ENCODE assay signal across 9 cellular contexts in genomic region chr1:115727706-115728249, GRCh38. TPM values are rescaled to one million over a fixed set of nuclear protein-coding genes. Genes with fewer than 3 reads are reported as not detected.
DNase-seq lines count a peak whose midpoint lies in the region; ATAC-seq and TF ChIP-seq lines count a peak whose summit lies in the region.
"Had no signal": no experiment of that assay in that cellular context is flagged by ENCODE, and none has a peak within 500 bp of the region (broad histone marks: within the 10 kb centered on the region; RNA-seq: fewer than 3 reads in every experiment).

No MANE protein-coding gene starts in this region.

- no peaks in the 10 kb centered on the region for H3K36me3 Mint-ChIP-seq in type B pancreatic cell
- H3K36me3 Mint-ChIP-seq: activated naive CD4-positive, alpha-beta T cell treated with anti-CD3 and anti-CD28 coated beads, Interleukin-2, amount 50 U/mL, for 24 hours had no signal

- no peak overlapping the region for H3K4me3 ChIP-seq in cardiac fibroblast (replicated peaks in 1 of 2; ENCODE audit: low read depth in 2 of 2, low read length in 2 of 2)
- H3K4me3 ChIP-seq in lower leg skin (ENCODE audit: low read depth, poor library complexity, severe bottlenecking), result no peak overlapping the region

- TF ChIP-seq POLR2A in lower leg skin (IDR thresholded peaks at IDR 0.05), result no peak

- intact Hi-C loops in lower leg skin (cut with DNase I; ENCODE audit: low total_unique reads), result no loop called here

- 40 to 59% methylated on average over 7 of the region's 7 CpGs for WGBS in lower leg skin, 2 donors

- no peaks in the 10 kb centered on the region for H3K9me3 Mint-ChIP-seq in type B pancreatic cell
- H3K9me3 Mint-ChIP-seq: activated naive CD4-positive, alpha-beta T cell treated with anti-CD3 and anti-CD28 coated beads, Interleukin-2, amount 50 U/mL, for 24 hours had no signal

- no peak overlapping the region for H3K4me3 Mint-ChIP-seq in type B pancreatic cell
- H3K4me3 Mint-ChIP-seq: activated naive CD4-positive, alpha-beta T cell treated with anti-CD3 and anti-CD28 coated beads, Interleukin-2, amount 50 U/mL, for 24 hours had no signal

- no peak for TF ChIP-seq CTCF in cardiac fibroblast (IDR thresholded peaks at IDR 0.05; ENCODE audit: low read depth, low read length)
- no peak for TF ChIP-seq CTCF in lower leg skin (IDR thresholded peaks at IDR 0.05)
- no peak for TF ChIP-seq CTCF in type B pancreatic cell (conservative IDR thresholded peaks at IDR 0.05)

- H3K4me1 Mint-ChIP-seq in type B pancreatic cell (ENCODE audit: unreplicated experiment), result peaks cover 24% of the 10 kb centered on the region
- H3K4me1 Mint-ChIP-seq: activated naive CD4-positive, alpha-beta T cell treated with anti-CD3 and anti-CD28 coated beads, Interleukin-2, amount 50 U/mL, for 24 hours had no signal

- no peak for ATAC-seq in GM19023 (IDR thresholded peaks at IDR 0.05; ENCODE audit: unreplicated experiment)

- peak overlapping the region; percentile 63 for H3K27ac Mint-ChIP-seq in type B pancreatic cell
- H3K27ac Mint-ChIP-seq: activated naive CD4-positive, alpha-beta T cell treated with anti-CD3 and anti-CD28 coated beads, Interleukin-2, amount 50 U/mL, for 24 hours had no signal

- DNase-seq in LHCN-M2 (ENCODE audit: low read depth) (peak; percentile 96), cardiac fibroblast (ENCODE audit: low read depth in 2 of 2) (peak; percentile 90 to 94), lower leg skin (ENCODE audit: low spot score in 2 of 2) (peak; percentile 82 to 95), type B pancreatic cell (ENCODE audit: extremely low spot score, unreplicated experiment) (no peak), nucleus accumbens (lab: John Stamatoyannopoulos, UW) (no peak)
- DNase-seq in activated CD4-positive, alpha-beta T cell treated with anti-CD3 and anti-CD28 coated beads, Interleukin-2, amount 50 U/mL, for 4 hours, result no peak
- DNase-seq in activated effector memory CD4-positive, alpha-beta T cell treated with Interleukin-2 at 50 U/mL for 16 hours, result no peak

- H3K27me3 Mint-ChIP-seq in type B pancreatic cell, result no peaks in the 10 kb centered on the region

RNA-seq across cellular contexts. Expression of gene CASQ2, which starts 40.7 kb away (rescaled TPM):
- total RNA-seq in LHCN-M2 (2014; rRNA removed) (0.17 and 0.19 TPM in 2 replicates), lower leg skin (1 to 10 TPM in 3 of 4 donors, under 1 TPM in 1; 0.19 to 4.9 (median 2.0) TPM), type B pancreatic cell (ENCODE audit: low replicate concordance) (0.14 TPM in 1 of 2 replicates, not detected in the other)
- polyA plus RNA-seq in LHCN-M2 (2012), result 0.04 TPM

Comparison
In these comparisons a context has a peak if more than half of its experiments do, and no peak if none do; other contexts are left out.
1. DNase-seq: peak in LHCN-M2 (single experiment), cardiac fibroblast (2 of 2) and lower leg skin (2 of 2); none in type B pancreatic cell (single experiment), activated CD4-positive, alpha-beta T cell treated with anti-CD3 and anti-CD28 coated beads, Interleukin-2, amount 50 U/mL, for 4 hours (0 of 2), nucleus accumbens (0 of 56) and activated effector memory CD4-positive, alpha-beta T cell treated with Interleukin-2 at 50 U/mL for 16 hours (single experiment).